Comparison of ENCODE assay signal across 18 cellular contexts in the genomic region with DNA sequence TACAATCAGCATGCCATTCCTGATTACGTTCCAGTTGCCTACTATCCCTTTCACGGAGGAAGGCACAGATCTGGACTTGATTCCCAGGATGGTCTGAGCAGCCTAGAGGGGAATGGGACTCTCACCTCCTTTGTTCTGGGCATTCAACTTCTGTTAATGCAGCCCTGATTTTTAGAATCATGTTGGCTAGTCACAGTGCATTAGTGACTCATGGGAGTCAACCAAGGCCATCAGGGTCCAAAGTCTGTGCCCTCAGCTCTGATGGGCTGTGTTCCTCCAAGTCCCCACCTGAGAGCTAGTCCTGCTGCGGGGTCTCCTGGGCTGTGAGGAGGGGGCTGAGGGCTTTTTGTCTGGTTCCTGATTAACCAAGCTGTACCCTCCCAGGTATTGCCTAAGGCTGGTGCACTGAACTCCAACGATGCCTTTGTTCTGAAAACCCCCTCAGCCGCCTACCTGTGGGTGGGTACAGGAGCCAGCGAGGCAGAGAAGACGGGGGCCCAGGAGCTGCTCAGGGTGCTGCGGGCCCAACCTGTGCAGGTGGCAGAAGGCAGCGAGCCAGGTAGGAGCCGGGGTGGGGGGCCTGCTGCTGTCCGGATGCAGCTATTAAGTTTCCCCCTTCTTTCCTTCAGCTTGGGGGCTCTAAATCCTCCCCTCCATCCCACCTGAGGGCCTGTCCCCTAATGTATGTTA. TPM values are rescaled to one million over a fixed set of nuclear protein-coding genes. Genes with fewer than 3 reads are reported as not detected.
DNase-seq lines count a peak whose midpoint lies in the region; ATAC-seq and TF ChIP-seq lines count a peak whose summit lies in the region.
"Had no signal": no experiment of that assay in that cellular context is flagged by ENCODE, and none has a peak within 500 bp of the region (broad histone marks: within the 10 kb centered on the region; RNA-seq: fewer than 3 reads in every experiment).

No MANE protein-coding gene starts in this region.

- intact Hi-C loops in breast epithelium (cut with DNase I; ENCODE audit: low total_unique reads) (no loop called here), mammary epithelial cell (cut with micrococcal nuclease) (no loop called here), sigmoid colon (cut with DNase I) (loop anchor here (1.0 kb wide), 1 partner anchor 43 kb away; the partner anchor contains the start of gene STOM), uterus (cut with DNase I; ENCODE audit: low total_unique reads) (loop anchor here (10.0 kb wide), 1 partner anchor 48 kb away; the partner anchor contains the start of gene STOM)

- ATAC-seq in activated naive CD8-positive, alpha-beta T cell treated with anti-CD3 and anti-CD28 coated beads, Interleukin-2, amount 50 U/mL, for 24 hours: no peak
- ATAC-seq: left colon; stimulated activated naive CD8-positive, alpha-beta T cell treated with anti-CD3 and anti-CD28 coated beads, Interleukin-15, amount 100 ng/mL, for 72 hours had no signal

- CTCF ChIA-PET in mammary epithelial cell (lab: Charles Lee; ENCODE audit: low non-redundant PET): no interaction called here

- H4K20me1 ChIP-seq in mammary epithelial cell (ENCODE audit: insufficient read depth, low read length): no peaks in the 10 kb centered on the region

- H3K36me3 ChIP-seq in breast epithelium (peaks cover 18% of the 10 kb centered on the region), mammary epithelial cell (ENCODE audit: insufficient read depth, low read length) (peaks cover 32% of the 10 kb centered on the region), sigmoid colon (peaks cover 62 to 100% (median 80%) of the 10 kb centered on the region in 4 donors), uterus (no peaks in the 10 kb centered on the region)
- H3K36me3 ChIP-seq: HAP-1, neural progenitor cell had no signal

- H3K79me2 ChIP-seq in mammary epithelial cell (ENCODE audit: insufficient read depth, low read length): no peaks in the 10 kb centered on the region

- no peak overlapping the region for H3K27ac Mint-ChIP-seq in activated naive CD8-positive, alpha-beta T cell treated with anti-CD3 and anti-CD28 coated beads, Interleukin-2, amount 50 U/mL, for 24 hours
- H3K27ac Mint-ChIP-seq: neural progenitor cell; stimulated activated naive CD8-positive, alpha-beta T cell treated with anti-CD3 and anti-CD28 coated beads, Interleukin-15, amount 100 ng/mL, for 72 hours; WTC11 had no signal

- peaks cover 6% of the 10 kb centered on the region for H3K4me1 Mint-ChIP-seq in activated naive CD8-positive, alpha-beta T cell treated with anti-CD3 and anti-CD28 coated beads, Interleukin-2, amount 50 U/mL, for 24 hours
- H3K4me1 Mint-ChIP-seq: CD4-positive, CD25-positive, alpha-beta regulatory T cell; WTC11 had no signal

- H3K4me1 ChIP-seq in breast epithelium (peaks cover 14 to 21% of the 10 kb centered on the region in 2 donors), mammary epithelial cell (ENCODE audit: insufficient read depth, low read length) (peaks cover 25% of the 10 kb centered on the region), sigmoid colon (peaks cover 0 to 70% (median 66%) of the 10 kb centered on the region in 4 donors), uterus (peaks cover 2 to 15% of the 10 kb centered on the region in 2 donors)
- H3K4me1 ChIP-seq: HAP-1, neural progenitor cell had no signal

- BruUV-seq in mammary epithelial cell (replicated peaks; lab: Mats Ljungman, UMichigan): no TSS peak

- no peaks in the 10 kb centered on the region for H3K9me3 Mint-ChIP-seq in activated naive CD8-positive, alpha-beta T cell treated with anti-CD3 and anti-CD28 coated beads, Interleukin-2, amount 50 U/mL, for 24 hours
- H3K9me3 Mint-ChIP-seq: CD4-positive, CD25-positive, alpha-beta regulatory T cell; neural progenitor cell; stimulated activated naive CD8-positive, alpha-beta T cell treated with anti-CD3 and anti-CD28 coated beads, Interleukin-15, amount 100 ng/mL, for 72 hours had no signal

- WGBS in mammary epithelial cell (ENCODE audit: low coverage, missing lambda C conversion rate): 64% methylated on average over 4 of the region's 11 CpGs
- WGBS in sigmoid colon, 2 donors: 95 to 97% methylated on average over 11 of the region's 11 CpGs

- no peak overlapping the region for H2AFZ ChIP-seq in mammary epithelial cell (ENCODE audit: low read depth, low read length)
- H2AFZ ChIP-seq: neural progenitor cell had no signal

- H3K9me3 ChIP-seq in breast epithelium: no peaks in the 10 kb centered on the region
- H3K9me3 ChIP-seq in mammary epithelial cell (replicated peaks; ENCODE audit: insufficient read depth, low read length): no peaks in the 10 kb centered on the region
- no peaks in the 10 kb centered on the region for H3K9me3 ChIP-seq in sigmoid colon
- H3K9me3 ChIP-seq in uterus: no peaks in the 10 kb centered on the region
- H3K9me3 ChIP-seq: HAP-1 had no signal

- H3K27me3 ChIP-seq in breast epithelium: no peaks in the 10 kb centered on the region
- H3K27me3 ChIP-seq in mammary epithelial cell (ENCODE audit: insufficient read depth, low read length): no peaks in the 10 kb centered on the region
- no peaks in the 10 kb centered on the region for H3K27me3 ChIP-seq in sigmoid colon
- H3K27me3 ChIP-seq in uterus: no peaks in the 10 kb centered on the region
- H3K27me3 ChIP-seq: cardiac muscle cell, neural progenitor cell had no signal

- DNase-seq in breast epithelium (ENCODE audit: low spot score in 2 of 2) (no peak), mammary epithelial cell (no peak), left kidney (ENCODE audit: low read depth, low spot score) (peak; percentile 53), sigmoid colon (peak; percentile 67), uterus (no peak), NCI-H2171 treated with DMSO at 0.1 percent for 48 hours (lab: John Stamatoyannopoulos, UW) (no peak), NCI-H748 treated with DMSO at 0.1 percent for 48 hours (lab: John Stamatoyannopoulos, UW) (no peak)
- no peak for DNase-seq in activated naive CD8-positive, alpha-beta T cell treated with anti-CD3 and anti-CD28 coated beads, Interleukin-2, amount 50 U/mL, for 24 hours
- DNase-seq: 8988T; activated naive CD4-positive, alpha-beta T cell; CD4-positive, CD25-positive, alpha-beta regulatory T cell; NCI-H345; stimulated activated naive CD8-positive, alpha-beta T cell treated with anti-CD3 and anti-CD28 coated beads, Interleukin-15, amount 100 ng/mL, for 72 hours had no signal

- H3K27ac ChIP-seq in breast epithelium (peak overlapping the region; percentile 95 to 96), mammary epithelial cell (ENCODE audit: insufficient read depth, low read depth, low read length) (no peak overlapping the region), sigmoid colon (peak overlapping the region; percentile 91 to 99 (median 94)), uterus (peak overlapping the region; percentile 82 to 98)
- H3K27ac ChIP-seq: cardiac muscle cell, neural progenitor cell had no signal

- no peak for TF ChIP-seq EP300 in sigmoid colon (IDR thresholded peaks at IDR 0.05)

- no peak overlapping the region for H3K4me3 Mint-ChIP-seq in activated naive CD8-positive, alpha-beta T cell treated with anti-CD3 and anti-CD28 coated beads, Interleukin-2, amount 50 U/mL, for 24 hours
- H3K4me3 Mint-ChIP-seq: CD4-positive, CD25-positive, alpha-beta regulatory T cell; neural progenitor cell; stimulated activated naive CD8-positive, alpha-beta T cell treated with anti-CD3 and anti-CD28 coated beads, Interleukin-15, amount 100 ng/mL, for 72 hours; WTC11 had no signal

- H3K4me2 ChIP-seq in mammary epithelial cell (ENCODE audit: insufficient read depth, low read depth, low read length): no peak overlapping the region
- H3K4me2 ChIP-seq: neural progenitor cell had no signal

- dilution Hi-C loops in mammary epithelial cell (cut with HindIII; ENCODE audit: low sequenced_read_pairs): no loop called here

- H3K27me3 Mint-ChIP-seq in activated naive CD8-positive, alpha-beta T cell treated with anti-CD3 and anti-CD28 coated beads, Interleukin-2, amount 50 U/mL, for 24 hours: no peaks in the 10 kb centered on the region
- H3K27me3 Mint-ChIP-seq: CD4-positive, CD25-positive, alpha-beta regulatory T cell; stimulated activated naive CD8-positive, alpha-beta T cell treated with anti-CD3 and anti-CD28 coated beads, Interleukin-15, amount 100 ng/mL, for 72 hours had no signal

- H3K4me3 ChIP-seq in breast epithelium (peak overlapping the region in 1 of 3 donors; percentile 41), mammary epithelial cell (replicated peaks in 1 of 3; ENCODE audit: insufficient read depth in 1 of 3, low read depth in 2 of 3, low read length in 3 of 3) (no peak overlapping the region), sigmoid colon (no peak overlapping the region), uterus (no peak overlapping the region)
- H3K4me3 ChIP-seq: cardiac muscle cell, HAP-1, neural progenitor cell had no signal

- TF ChIP-seq POLR2A in breast epithelium (IDR thresholded peaks at IDR 0.05) (no peak), sigmoid colon (IDR thresholded peaks at IDR 0.05) (no peak), uterus (IDR thresholded peaks at IDR 0.05) (no peak)

- no peak overlapping the region for H3K9ac ChIP-seq in mammary epithelial cell (ENCODE audit: insufficient read depth, low read length)
- H3K9ac ChIP-seq: neural progenitor cell had no signal

- in situ Hi-C loops in mammary epithelial cell (cut with MboI; ENCODE audit: low sequenced_read_pairs in 2 of 2): loop anchor here in 1 of 2 donors (10.0 kb wide), 1 partner anchor 48 kb away; the partner anchor contains the start of gene STOM

- H3K36me3 Mint-ChIP-seq in activated naive CD8-positive, alpha-beta T cell treated with anti-CD3 and anti-CD28 coated beads, Interleukin-2, amount 50 U/mL, for 24 hours (ENCODE audit: low read depth): peaks cover 3% of the 10 kb centered on the region

- TF ChIP-seq CTCF in breast epithelium (IDR thresholded peaks at IDR 0.05) (no peak), mammary epithelial cell (conservative IDR thresholded peaks at IDR 0.05 in 1 of 2, IDR thresholded peaks at IDR 0.05 in 1 of 2; ENCODE audit: extremely low read depth in 1 of 2, insufficient read depth in 1 of 2, low read depth in 1 of 2, low read length in 2 of 2) (no peak), sigmoid colon (IDR thresholded peaks at IDR 0.05) (no peak), uterus (IDR thresholded peaks at IDR 0.05) (no peak)

RNA-seq across cellular contexts. Expression of gene STOM, which starts 43.0 kb away (rescaled TPM):
- 100 to 1,000 TPM; 263 to 444 (median 334) TPM for total RNA-seq in breast epithelium
- 100 to 1,000 TPM in 1 of 2 donors, 10 to 100 TPM in 1; 80.3 to 124 TPM for total RNA-seq in mammary epithelial cell
- polyA plus RNA-seq in mammary epithelial cell: 71.7 TPM
- 41.9 TPM for polyA minus RNA-seq in mammary epithelial cell
- 100 to 1,000 TPM; 303 to 609 (median 321) TPM for total RNA-seq in sigmoid colon
- polyA plus RNA-seq in sigmoid colon: 100 to 1,000 TPM in 1 of 3 donors, 10 to 100 TPM in 2; 22.8 to 140 (median 44.6) TPM
- total RNA-seq in uterus: 100 to 1,000 TPM; 143 to 299 (median 158) TPM

RNA-seq across cellular contexts. Expression of gene GSN, which starts 59.1 kb away (rescaled TPM):
- total RNA-seq in breast epithelium: over 10,000 TPM in 1 of 3 donors, 1,000 to 10,000 TPM in 2; 1,290 to 13,922 (median 1,437) TPM
- total RNA-seq in mammary epithelial cell: 100 to 1,000 TPM; 196 to 723 TPM
- polyA plus RNA-seq in mammary epithelial cell: 462 TPM
- 325 TPM for polyA minus RNA-seq in mammary epithelial cell
- 1,000 to 10,000 TPM; 1,610 to 2,826 (median 1,919) TPM for total RNA-seq in sigmoid colon
- 100 to 1,000 TPM; 333 to 617 (median 497) TPM for polyA plus RNA-seq in sigmoid colon
- 1,000 to 10,000 TPM in 2 of 4 donors, 100 to 1,000 TPM in 2; 567 to 1,619 (median 884) TPM for total RNA-seq in uterus

Comparison
In these comparisons a context has a peak if more than half of its experiments do, and no peak if none do; other contexts are left out.
1. DNase-seq: peak in left kidney (single experiment) and sigmoid colon (single experiment); none in breast epithelium (0 of 2), mammary epithelial cell (single experiment), uterus (0 of 2), NCI-H2171 treated with DMSO at 0.1 percent for 48 hours (single experiment), activated naive CD8-positive, alpha-beta T cell treated with anti-CD3 and anti-CD28 coated beads, Interleukin-2, amount 50 U/mL, for 24 hours (single experiment) and NCI-H748 treated with DMSO at 0.1 percent for 48 hours (single experiment).
2. intact Hi-C loops: an anchor here in sigmoid colon (1.0 kb wide) and uterus (10.0 kb wide); none called in breast epithelium and mammary epithelial cell.